ENCODE assay signal across 1 cellular context in genomic region chr16:75333770-75334169, GRCh38.
TF ChIP-seq lines count a peak whose summit lies in the region.

No MANE protein-coding gene starts in this region.

TF ChIP-seq in WTC11, 78 proteins besides CTCF, POLR2A, EP300 and RAD21 (continued from another document):
- no peak for TF ChIP-seq ZNF281 (CRISPR knock-in tag; IDR thresholded peaks at IDR 0.05)
- no peak for TF ChIP-seq ZNF219 (CRISPR knock-in tag; IDR thresholded peaks at IDR 0.05; ENCODE audit: borderline replicate concordance)
- TF ChIP-seq FOXK1 (CRISPR knock-in tag; IDR thresholded peaks at IDR 0.05), result no peak
- no peak for TF ChIP-seq TCF7 (CRISPR knock-in tag; IDR thresholded peaks at IDR 0.05; ENCODE audit: low read depth)
- no peak for TF ChIP-seq E2F4 (CRISPR knock-in tag; IDR thresholded peaks at IDR 0.05; ENCODE audit: borderline replicate concordance, low read depth)
- TF ChIP-seq NFATC4 (CRISPR knock-in tag; IDR thresholded peaks at IDR 0.05), result no peak
- no peak for TF ChIP-seq CDX4 (CRISPR knock-in tag; IDR thresholded peaks at IDR 0.05; ENCODE audit: borderline replicate concordance)
- no peak for TF ChIP-seq USF1 (CRISPR knock-in tag; IDR thresholded peaks at IDR 0.05)
- TF ChIP-seq OVOL2 (CRISPR knock-in tag; IDR thresholded peaks at IDR 0.05; ENCODE audit: borderline replicate concordance), result no peak
- TF ChIP-seq, protein P1, sequence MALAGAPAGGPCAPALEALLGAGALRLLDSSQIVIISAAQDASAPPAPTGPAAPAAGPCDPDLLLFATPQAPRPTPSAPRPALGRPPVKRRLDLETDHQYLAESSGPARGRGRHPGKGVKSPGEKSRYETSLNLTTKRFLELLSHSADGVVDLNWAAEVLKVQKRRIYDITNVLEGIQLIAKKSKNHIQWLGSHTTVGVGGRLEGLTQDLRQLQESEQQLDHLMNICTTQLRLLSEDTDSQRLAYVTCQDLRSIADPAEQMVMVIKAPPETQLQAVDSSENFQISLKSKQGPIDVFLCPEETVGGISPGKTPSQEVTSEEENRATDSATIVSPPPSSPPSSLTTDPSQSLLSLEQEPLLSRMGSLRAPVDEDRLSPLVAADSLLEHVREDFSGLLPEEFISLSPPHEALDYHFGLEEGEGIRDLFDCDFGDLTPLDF (CRISPR knock-in tag; IDR thresholded peaks at IDR 0.05), result no peak
- no peak for TF ChIP-seq ZNF671 (CRISPR knock-in tag; IDR thresholded peaks at IDR 0.05)
- TF ChIP-seq NFYB (CRISPR knock-in tag; conservative IDR thresholded peaks at IDR 0.05; ENCODE audit: low read depth), result no peak
- TF ChIP-seq ATF1 (CRISPR knock-in tag; IDR thresholded peaks at IDR 0.05), result no peak
- TF ChIP-seq CREB1 (CRISPR knock-in tag; IDR thresholded peaks at IDR 0.05), result no peak
- TF ChIP-seq GTF2I (CRISPR knock-in tag; conservative IDR thresholded peaks at IDR 0.05), result no peak
- no peak for TF ChIP-seq ZNF396 (CRISPR knock-in tag; IDR thresholded peaks at IDR 0.05; ENCODE audit: borderline replicate concordance)
